ENCODE assay signal across 19 cellular contexts in the genomic region with DNA sequence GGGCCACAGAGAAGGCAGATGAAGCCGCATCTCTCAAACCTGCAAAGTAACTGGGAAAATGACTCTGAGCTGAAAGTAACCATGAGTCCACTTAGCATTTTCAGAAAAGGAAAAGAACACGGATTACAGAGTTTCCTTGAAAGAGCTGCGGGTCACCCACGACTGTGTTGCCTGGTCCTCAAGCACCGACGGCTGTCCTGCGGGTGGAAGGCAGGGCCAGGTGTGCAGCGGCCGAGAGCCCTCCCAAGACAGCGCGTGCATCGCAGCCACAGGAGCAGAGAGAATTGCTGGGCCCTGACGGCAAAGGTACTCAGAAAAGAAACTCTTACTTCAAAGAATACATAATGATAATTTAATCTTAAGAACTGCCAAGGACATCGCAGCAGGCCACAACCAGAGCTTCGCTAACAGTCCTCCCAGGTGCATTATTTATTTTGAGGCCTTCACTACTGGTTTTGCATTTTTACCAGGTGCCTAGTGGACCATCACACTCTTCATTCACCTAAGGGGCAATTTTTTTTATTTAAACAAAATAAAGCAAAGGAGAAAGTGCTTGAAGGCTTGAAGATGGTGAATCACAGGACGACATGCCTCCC.
"Had no signal": no experiment of that assay in that cellular context is flagged by ENCODE, and none has a peak within 500 bp of the region (broad histone marks: within the 10 kb centered on the region; RNA-seq: fewer than 3 reads in every experiment).

No MANE protein-coding gene starts in this region.

- H3K9me3 Mint-ChIP-seq: naive thymus-derived CD8-positive, alpha-beta T cell; stimulated activated naive CD8-positive, alpha-beta T cell treated with anti-CD3 and anti-CD28 coated beads, Interleukin-15, amount 100 ng/mL, for 72 hours had no signal

- DNase-seq: cortex of kidney; dorsolateral prefrontal cortex; effector CD8-positive, alpha-beta T cell; foreskin melanocyte; heart left ventricle; hippocampal formation; left colon; left ventricle myocardium superior; naive thymus-derived CD8-positive, alpha-beta T cell; psoas muscle; retina; stimulated activated CD4-positive, alpha-beta T cell treated with anti-CD3 and anti-CD28 coated beads, Interleukin-2, amount 100 ng/mL, for 24 hours; stimulated activated CD4-positive, alpha-beta T cell treated with anti-CD3 and anti-CD28 coated beads, Interleukin-4, amount 100 ng/mL, for 4 hours; stimulated activated naive B cell treated with anti-CD40 and anti-IgM and Interleukin-4, amounts not matched to agents 10 μg/mL and 1 μg/mL and 100 μg/mL, for 72 hours; stimulated activated naive CD8-positive, alpha-beta T cell treated with anti-CD3 and anti-CD28 coated beads, Interleukin-15, amount 100 ng/mL, for 72 hours; testis had no signal

- H3K9me3 ChIP-seq: heart left ventricle, neutrophil, psoas muscle, testis, tibial nerve had no signal

- H3K27ac ChIP-seq: heart left ventricle, neutrophil, psoas muscle, testis, tibial nerve had no signal

- H3K36me3 ChIP-seq: neutrophil had no signal

- H3K27ac Mint-ChIP-seq: stimulated activated naive B cell treated with anti-CD40 and anti-IgM and Interleukin-4, amounts not matched to agents 10 μg/mL and 1 μg/mL and 100 μg/mL, for 72 hours had no signal

- ATAC-seq: heart left ventricle; left colon; left ventricle myocardium superior; naive thymus-derived CD8-positive, alpha-beta T cell; sciatic nerve; stimulated activated naive B cell treated with anti-CD40 and anti-IgM and Interleukin-4, amounts not matched to agents 10 μg/mL and 1 μg/mL and 100 μg/mL, for 72 hours; stimulated activated naive CD8-positive, alpha-beta T cell treated with anti-CD3 and anti-CD28 coated beads, Interleukin-15, amount 100 ng/mL, for 72 hours had no signal

- H3K4me3 Mint-ChIP-seq: naive thymus-derived CD8-positive, alpha-beta T cell; stimulated activated naive B cell treated with anti-CD40 and anti-IgM and Interleukin-4, amounts not matched to agents 10 μg/mL and 1 μg/mL and 100 μg/mL, for 72 hours; stimulated activated naive CD8-positive, alpha-beta T cell treated with anti-CD3 and anti-CD28 coated beads, Interleukin-15, amount 100 ng/mL, for 72 hours had no signal

- H3K27me3 ChIP-seq: dorsolateral prefrontal cortex, heart left ventricle, neutrophil, testis, tibial nerve had no signal

- H3K4me3 ChIP-seq: dorsolateral prefrontal cortex, heart left ventricle, psoas muscle, testis, tibial nerve had no signal

- H3K4me1 ChIP-seq: heart left ventricle, psoas muscle, testis had no signal

- H3K27me3 Mint-ChIP-seq: stimulated activated naive CD8-positive, alpha-beta T cell treated with anti-CD3 and anti-CD28 coated beads, Interleukin-15, amount 100 ng/mL, for 72 hours had no signal
